Comparison of ENCODE assay signal across 8 cellular contexts in the genomic region with DNA sequence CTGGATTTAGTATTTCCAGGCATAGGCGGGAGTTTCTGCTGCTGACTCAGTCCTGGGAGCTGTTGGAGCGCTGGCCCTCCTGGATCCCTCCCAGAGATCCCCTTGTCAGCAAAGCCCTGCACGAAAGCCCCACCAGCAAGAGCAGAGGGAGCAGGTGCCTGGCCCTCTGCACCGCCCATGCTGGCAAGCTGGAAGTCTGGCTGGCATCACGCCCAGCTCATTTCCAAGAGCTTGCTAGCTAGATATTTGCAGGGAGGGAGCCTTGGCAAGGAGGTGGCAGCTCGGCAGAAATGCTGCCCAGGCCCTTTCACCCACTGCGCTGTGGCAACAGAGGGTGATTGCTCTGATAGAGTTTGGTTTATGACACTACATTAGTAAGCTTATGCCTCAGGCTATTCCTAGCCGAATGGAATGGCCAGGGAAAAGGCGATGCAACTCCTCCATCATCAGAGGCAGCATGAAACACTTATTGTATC.
DNase-seq lines count a peak whose midpoint lies in the region; ATAC-seq and TF ChIP-seq lines count a peak whose summit lies in the region.

No MANE protein-coding gene starts in this region.

- DNase-seq in HT1080 (ENCODE audit: low read depth), result peak; percentile 56
- DNase-seq in left ventricle myocardium superior, result peak; percentile 93
- peak; percentile 98 for DNase-seq in stomach
- no peak for DNase-seq in T-helper 1 cell
- DNase-seq in activated CD4-positive, alpha-beta memory T cell treated with anti-CD3 and anti-CD28 coated beads for 36 hours, result no peak
- no peak for DNase-seq in stimulated activated CD4-positive, alpha-beta T cell treated with anti-CD3 and anti-CD28 coated beads, Interleukin-15, amount 100 ng/mL, for 24 hours

- POLR2A ChIA-PET in activated CD4-positive, alpha-beta memory T cell treated with anti-CD3 and anti-CD28 coated beads for 36 hours (lab: Charles Lee), result no interaction called here

- CTCF ChIA-PET in activated CD4-positive, alpha-beta memory T cell treated with anti-CD3 and anti-CD28 coated beads for 36 hours (lab: Charles Lee), result interaction anchor here (0.8 kb wide), 1 partner anchor 28 kb away, joined by 3 read pairs; no protein-coding TSS in a partner anchor

- H3K27me3 ChIP-seq in stomach, result no peaks in the 10 kb centered on the region

- H3K4me1 Mint-ChIP-seq in activated CD4-positive, alpha-beta memory T cell treated with anti-CD3 and anti-CD28 coated beads for 36 hours (ENCODE audit: low read depth), result no peaks in the 10 kb centered on the region

- no peaks in the 10 kb centered on the region for H3K27me3 Mint-ChIP-seq in activated CD4-positive, alpha-beta memory T cell treated with anti-CD3 and anti-CD28 coated beads for 36 hours

- no peak for TF ChIP-seq EP300 in stomach (IDR thresholded peaks at IDR 0.05)

- H3K9me3 ChIP-seq in stomach, result no peaks in the 10 kb centered on the region

- H3K9me3 Mint-ChIP-seq in activated CD4-positive, alpha-beta memory T cell treated with anti-CD3 and anti-CD28 coated beads for 36 hours, result no peaks in the 10 kb centered on the region

- H3K27ac ChIP-seq in stomach, result peak overlapping the region; percentile 70 to 84 (median 74)

- no peaks in the 10 kb centered on the region for H3K36me3 Mint-ChIP-seq in activated CD4-positive, alpha-beta memory T cell treated with anti-CD3 and anti-CD28 coated beads for 36 hours

- intact Hi-C loops in left ventricle myocardium superior (cut with micrococcal nuclease) (no loop called here), stomach (cut with DNase I; ENCODE audit: low total_unique reads) (no loop called here)
- intact Hi-C loops in activated CD4-positive, alpha-beta memory T cell treated with anti-CD3 and anti-CD28 coated beads for 36 hours (cut with micrococcal nuclease), result no loop called here

- WGBS in stomach, 5 donors, result 24 to 34% (median 26%) methylated on average over 8 to 9 of the region's 9 CpGs

- H3K36me3 ChIP-seq in stomach, result no peaks in the 10 kb centered on the region

- no peak overlapping the region for H3K4me3 Mint-ChIP-seq in activated CD4-positive, alpha-beta memory T cell treated with anti-CD3 and anti-CD28 coated beads for 36 hours

- peak; percentile 84 for ATAC-seq in SK-N-SH treated with all-trans-retinoic acid at 6 μM for 48 hours
- ATAC-seq in left ventricle myocardium superior, result peak; percentile 100
- no peak for ATAC-seq in HG02981 (IDR thresholded peaks at IDR 0.05; ENCODE audit: unreplicated experiment)

- H3K4me1 ChIP-seq in stomach, result peaks cover 7 to 21% (median 14%) of the 10 kb centered on the region in 4 donors

- TF ChIP-seq CTCF in stomach (IDR thresholded peaks at IDR 0.05), result no peak

- TF ChIP-seq POLR2A in stomach (IDR thresholded peaks at IDR 0.05), result no peak

- H3K27ac Mint-ChIP-seq in activated CD4-positive, alpha-beta memory T cell treated with anti-CD3 and anti-CD28 coated beads for 36 hours, result no peak overlapping the region

- no peak overlapping the region for H3K4me3 ChIP-seq in stomach

TF ChIP-seq in SK-N-SH treated with all-trans-retinoic acid at 6 μM for 48 hours, 23 proteins besides CTCF, POLR2A, EP300 and RAD21:
- TF ChIP-seq ESRRG (CRISPR knock-in tag; IDR thresholded peaks at IDR 0.05) (no peak), ZFP30 (CRISPR knock-in tag; IDR thresholded peaks at IDR 0.05) (no peak), ZFP3 (CRISPR knock-in tag; IDR thresholded peaks at IDR 0.05) (no peak), ZNF70 (CRISPR knock-in tag; IDR thresholded peaks at IDR 0.05) (no peak), POU6F1 (CRISPR knock-in tag; IDR thresholded peaks at IDR 0.05; ENCODE audit: borderline replicate concordance, low read depth) (no peak), ISL1 (CRISPR knock-in tag; IDR thresholded peaks at IDR 0.05) (no peak), TCF4 (CRISPR knock-in tag; IDR thresholded peaks at IDR 0.05; ENCODE audit: borderline replicate concordance) (peak; percentile 29; the same call in 1 of the 2 replicates), ZC3H10 (CRISPR knock-in tag; IDR thresholded peaks at IDR 0.05) (no peak)

Comparison
In these comparisons a context has a peak if more than half of its experiments do, and no peak if none do; other contexts are left out.
1. DNase-seq: peak in HT1080 (single experiment), left ventricle myocardium superior (single experiment) and stomach (single experiment); none in T-helper 1 cell (0 of 5), activated CD4-positive, alpha-beta memory T cell treated with anti-CD3 and anti-CD28 coated beads for 36 hours (single experiment) and stimulated activated CD4-positive, alpha-beta T cell treated with anti-CD3 and anti-CD28 coated beads, Interleukin-15, amount 100 ng/mL, for 24 hours (single experiment).